32 cellular contexts compared by ENCODE assay signal in genomic region chr6:9020001-9020400, GRCh38.
"Had no signal": no experiment of that assay in that cellular context is flagged by ENCODE, and none has a peak within 500 bp of the region (broad histone marks: within the 10 kb centered on the region; RNA-seq: fewer than 3 reads in every experiment).

No MANE protein-coding gene starts in this region.

- H3K27me3 Mint-ChIP-seq: memory B cell; naive B cell; natural killer cell treated with Interleukin-12 subunit alpha and Interleukin-12 subunit beta and Interleukin-15 and Interleukin-18, amount 100 ng/mL, for 72 hours; progenitor cell of endocrine pancreas; stimulated activated naive CD8-positive, alpha-beta T cell treated with anti-CD3 and anti-CD28 coated beads, Interleukin-15, amount 100 ng/mL, for 72 hours had no signal

- H3K79me2 ChIP-seq: parathyroid adenoma had no signal

- H2AFZ ChIP-seq: parathyroid adenoma had no signal

- H3K4me3 ChIP-seq: colonic mucosa, heart right ventricle, lower lobe of right lung, mucosa of descending colon, right lobe of liver, smooth muscle cell, thyroid gland, vagina had no signal

- H3K36me3 Mint-ChIP-seq: memory B cell; mesothelial cell of epicardium; naive B cell; natural killer cell treated with Interleukin-12 subunit alpha and Interleukin-12 subunit beta and Interleukin-15 and Interleukin-18, amount 100 ng/mL, for 72 hours had no signal

- H3K27me3 ChIP-seq: colonic mucosa, heart right ventricle, neutrophil, right lobe of liver, thyroid gland, vagina had no signal

- H3K9ac ChIP-seq: parathyroid adenoma had no signal

- H3K4me1 Mint-ChIP-seq: memory B cell; mesothelial cell of epicardium; neural crest cell; stimulated activated naive CD8-positive, alpha-beta T cell treated with anti-CD3 and anti-CD28 coated beads, Interleukin-15, amount 100 ng/mL, for 72 hours had no signal

- H3K27ac Mint-ChIP-seq: memory B cell; mesothelial cell of epicardium; naive B cell; natural killer cell treated with Interleukin-12 subunit alpha and Interleukin-12 subunit beta and Interleukin-15 and Interleukin-18, amount 100 ng/mL, for 72 hours; progenitor cell of endocrine pancreas; stimulated activated naive CD8-positive, alpha-beta T cell treated with anti-CD3 and anti-CD28 coated beads, Interleukin-15, amount 100 ng/mL, for 72 hours had no signal

- H3K27ac ChIP-seq: colonic mucosa, heart right ventricle, lower lobe of right lung, neutrophil, parathyroid adenoma, right lobe of liver, thyroid gland, vagina had no signal

- DNase-seq: colonic mucosa; dermis blood vessel endothelial cell; effector memory CD4-positive, alpha-beta T cell; erythroblast; glutamatergic neuron; heart right ventricle; hippocampal formation; islet precursor cell; kidney glomerular epithelial cell; left ventricle myocardium superior; lower lobe of right lung; mucosa of descending colon; naive B cell; right lobe of liver; stimulated activated CD4-positive, alpha-beta T cell treated with anti-CD3 and anti-CD28 coated beads, Interleukin-12 subunit alpha, Interleukin-12 subunit beta, amount 100 ng/mL, for 4 hours; stimulated activated CD4-positive, alpha-beta T cell treated with anti-CD3 and anti-CD28 coated beads, Interleukin-1b, Interleukin-23, amount 100 ng/mL, for 48 hours; stimulated activated CD4-positive, alpha-beta T cell treated with anti-CD3 and anti-CD28 coated beads, Interleukin-4, amount 100 ng/mL, for 1 hour; stimulated activated CD8-positive, alpha-beta memory T cell treated with anti-CD3 and anti-CD28 coated beads, Interleukin-4, amount 100 ng/mL, for 48 hours; stimulated activated naive CD4-positive, alpha-beta T cell; stimulated activated naive CD8-positive, alpha-beta T cell treated with anti-CD3 and anti-CD28 coated beads, Interleukin-15, amount 100 ng/mL, for 72 hours; thyroid gland; trophoblast cell had no signal

- FAIRE-seq: endothelial cell of umbilical vein had no signal

- H3K4me3 Mint-ChIP-seq: memory B cell; mesothelial cell of epicardium; naive B cell; natural killer cell treated with Interleukin-12 subunit alpha and Interleukin-12 subunit beta and Interleukin-15 and Interleukin-18, amount 100 ng/mL, for 72 hours; neural crest cell; stimulated activated naive CD8-positive, alpha-beta T cell treated with anti-CD3 and anti-CD28 coated beads, Interleukin-15, amount 100 ng/mL, for 72 hours had no signal

- H3K4me2 ChIP-seq: smooth muscle cell had no signal

- H3K9me3 ChIP-seq: colonic mucosa, heart right ventricle, lower lobe of right lung, mucosa of descending colon, neutrophil, right lobe of liver, thyroid gland, vagina had no signal

- H3K36me3 ChIP-seq: colonic mucosa, heart right ventricle, lower lobe of right lung, neutrophil, right lobe of liver, thyroid gland, vagina had no signal

- H3K4me1 ChIP-seq: colonic mucosa, heart right ventricle, lower lobe of right lung, parathyroid adenoma, right lobe of liver, thyroid gland, vagina had no signal
